ENCODE assay signal across 27 cellular contexts in genomic region chr6:74181471-74181870, GRCh38.
"Had no signal": no experiment of that assay in that cellular context is flagged by ENCODE, and none has a peak within 500 bp of the region (broad histone marks: within the 10 kb centered on the region; RNA-seq: fewer than 3 reads in every experiment).

No MANE protein-coding gene starts in this region.

- H3K27me3 ChIP-seq: breast epithelium, heart left ventricle, ovary, sigmoid colon had no signal

- DNase-seq: activated B cell treated with CpG ODN at 0.5 μM for 24 hours; activated CD4-positive, alpha-beta T cell treated with anti-CD3 and anti-CD28 coated beads, Interleukin-2, amount 50 U/mL, for 1 hour; activated CD8-positive, alpha-beta memory T cell treated with anti-CD3 and anti-CD28 coated beads, Interleukin-2, amount 10 ng/mL, durations not matched to agents 7 days and 5 days; activated CD8-positive, alpha-beta T cell treated with anti-CD3 and anti-CD28 coated beads for 36 hours; activated naive CD4-positive, alpha-beta T cell; activated T-cell treated with anti-CD3 and anti-CD28 coated beads, Interleukin-2, amount 50 U/mL, for 72 hours; central memory CD4-positive, alpha-beta T cell; foreskin fibroblast; heart left ventricle; hypothalamus; immature natural killer cell; kidney; left colon; mammary epithelial cell; naive B cell; ovary; sigmoid colon; small intestine; stimulated activated CD4-positive, alpha-beta T cell treated with anti-CD3 and anti-CD28 coated beads, Interleukin-4, amount 100 ng/mL, for 24 hours; trophoblast cell had no signal

- H3K4me1 Mint-ChIP-seq: activated B cell treated with CpG ODN at 0.5 μM for 24 hours; activated CD8-positive, alpha-beta memory T cell treated with anti-CD3 and anti-CD28 coated beads, Interleukin-2, amount 10 ng/mL, durations not matched to agents 7 days and 5 days; immature natural killer cell; naive B cell; stimulated activated effector memory CD8-positive, alpha-beta T cell treated with anti-CD3 and anti-CD28 coated beads, Interleukin-12 subunit alpha, Interleukin-12 subunit beta, amount 100 ng/mL, for 72 hours had no signal

- H3K9me3 ChIP-seq: ovary, prostate gland, sigmoid colon, thoracic aorta had no signal

- H3K4me3 Mint-ChIP-seq: activated B cell treated with CpG ODN at 0.5 μM for 24 hours; activated CD8-positive, alpha-beta memory T cell treated with anti-CD3 and anti-CD28 coated beads, Interleukin-2, amount 10 ng/mL, durations not matched to agents 7 days and 5 days; activated CD8-positive, alpha-beta T cell treated with anti-CD3 and anti-CD28 coated beads for 36 hours; activated T-cell treated with anti-CD3 and anti-CD28 coated beads, Interleukin-2, amount 50 U/mL, for 72 hours; immature natural killer cell; naive B cell; stimulated activated effector memory CD8-positive, alpha-beta T cell treated with anti-CD3 and anti-CD28 coated beads, Interleukin-12 subunit alpha, Interleukin-12 subunit beta, amount 100 ng/mL, for 72 hours; stimulated activated naive CD8-positive, alpha-beta T cell treated with anti-CD3 and anti-CD28 coated beads, Interleukin-15, Interleukin-2, amounts not matched to agents 100 ng/mL and 50 ng/mL, for 24 hours had no signal

- H3K27ac Mint-ChIP-seq: activated B cell treated with CpG ODN at 0.5 μM for 24 hours; activated CD8-positive, alpha-beta memory T cell treated with anti-CD3 and anti-CD28 coated beads, Interleukin-2, amount 10 ng/mL, durations not matched to agents 7 days and 5 days; activated CD8-positive, alpha-beta T cell treated with anti-CD3 and anti-CD28 coated beads for 36 hours; activated naive CD4-positive, alpha-beta T cell treated with anti-CD3 and anti-CD28 coated beads, Interleukin-2, amount 50 U/mL, for 72 hours; activated T-cell treated with anti-CD3 and anti-CD28 coated beads, Interleukin-2, amount 50 U/mL, for 72 hours; immature natural killer cell; naive B cell; stimulated activated effector memory CD8-positive, alpha-beta T cell treated with anti-CD3 and anti-CD28 coated beads, Interleukin-12 subunit alpha, Interleukin-12 subunit beta, amount 100 ng/mL, for 72 hours; stimulated activated naive CD8-positive, alpha-beta T cell treated with anti-CD3 and anti-CD28 coated beads, Interleukin-15, Interleukin-2, amounts not matched to agents 100 ng/mL and 50 ng/mL, for 24 hours had no signal

- H3K27ac ChIP-seq: breast epithelium, heart left ventricle, ovary, prostate gland, sigmoid colon, thoracic aorta had no signal

- H3K36me3 Mint-ChIP-seq: activated CD8-positive, alpha-beta memory T cell treated with anti-CD3 and anti-CD28 coated beads, Interleukin-2, amount 10 ng/mL, durations not matched to agents 7 days and 5 days; activated naive CD4-positive, alpha-beta T cell treated with anti-CD3 and anti-CD28 coated beads, Interleukin-2, amount 50 U/mL, for 72 hours; immature natural killer cell; naive B cell; stimulated activated effector memory CD8-positive, alpha-beta T cell treated with anti-CD3 and anti-CD28 coated beads, Interleukin-12 subunit alpha, Interleukin-12 subunit beta, amount 100 ng/mL, for 72 hours had no signal

- H3K4me1 ChIP-seq: breast epithelium, heart left ventricle, prostate gland had no signal

- H3K4me3 ChIP-seq: breast epithelium, heart left ventricle, ovary, prostate gland, sigmoid colon, thoracic aorta had no signal

- H3K9me3 Mint-ChIP-seq: activated B cell treated with CpG ODN at 0.5 μM for 24 hours; activated CD8-positive, alpha-beta T cell treated with anti-CD3 and anti-CD28 coated beads for 36 hours had no signal

- H3K27me3 Mint-ChIP-seq: activated B cell treated with CpG ODN at 0.5 μM for 24 hours; activated CD8-positive, alpha-beta memory T cell treated with anti-CD3 and anti-CD28 coated beads, Interleukin-2, amount 10 ng/mL, durations not matched to agents 7 days and 5 days; activated CD8-positive, alpha-beta T cell treated with anti-CD3 and anti-CD28 coated beads for 36 hours; naive B cell; stimulated activated naive CD8-positive, alpha-beta T cell treated with anti-CD3 and anti-CD28 coated beads, Interleukin-15, Interleukin-2, amounts not matched to agents 100 ng/mL and 50 ng/mL, for 24 hours had no signal

- H3K36me3 ChIP-seq: breast epithelium, heart left ventricle, ovary, prostate gland, sigmoid colon, thoracic aorta had no signal

- ATAC-seq: activated CD8-positive, alpha-beta memory T cell treated with anti-CD3 and anti-CD28 coated beads, Interleukin-2, amount 10 ng/mL, durations not matched to agents 7 days and 5 days; activated CD8-positive, alpha-beta T cell treated with anti-CD3 and anti-CD28 coated beads for 36 hours; activated naive CD4-positive, alpha-beta T cell treated with anti-CD3 and anti-CD28 coated beads, Interleukin-2, amount 50 U/mL, for 72 hours; activated T-cell treated with anti-CD3 and anti-CD28 coated beads, Interleukin-2, amount 50 U/mL, for 72 hours; esophagus mucosa; heart left ventricle; left colon; stimulated activated effector memory CD8-positive, alpha-beta T cell treated with anti-CD3 and anti-CD28 coated beads, Interleukin-12 subunit alpha, Interleukin-12 subunit beta, amount 100 ng/mL, for 72 hours had no signal
